ENCODE assay signal across 18 cellular contexts in the genomic region with DNA sequence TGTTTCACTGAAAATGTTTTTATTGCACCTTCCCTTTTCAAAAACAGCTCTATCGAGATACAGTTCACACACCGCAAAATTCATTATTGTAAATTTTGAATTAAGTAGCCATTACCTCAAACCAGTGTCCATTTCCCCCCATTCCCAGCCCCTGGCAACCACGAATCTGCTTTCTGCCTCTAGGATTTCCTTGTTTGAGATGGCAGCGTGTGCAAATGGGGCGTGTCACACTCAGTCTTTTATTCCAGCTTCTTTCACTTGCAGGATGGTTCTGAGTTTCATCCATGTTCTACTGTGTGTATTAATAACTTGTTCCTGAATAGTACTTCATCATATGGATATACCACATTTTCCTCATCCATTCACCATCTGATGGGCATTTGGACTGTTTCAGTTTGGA. TPM values are rescaled to one million over a fixed set of nuclear protein-coding genes. Genes with fewer than 3 reads are reported as not detected.
DNase-seq lines count a peak whose midpoint lies in the region; ATAC-seq and TF ChIP-seq lines count a peak whose summit lies in the region.
"Had no signal": no experiment of that assay in that cellular context is flagged by ENCODE, and none has a peak within 500 bp of the region (broad histone marks: within the 10 kb centered on the region; RNA-seq: fewer than 3 reads in every experiment).

No MANE protein-coding gene starts in this region.

- H2AFZ ChIP-seq in osteoblast (ENCODE audit: low read length) = no peak overlapping the region

- no peak overlapping the region for H3K4me3 Mint-ChIP-seq in T-helper 17 cell
- no peak overlapping the region for H3K4me3 Mint-ChIP-seq in activated T-helper 17 cell treated with anti-CD3 and anti-CD28 coated beads, Interleukin-2, amount 50 U/mL, for 72 hours
- H3K4me3 Mint-ChIP-seq: CD4-positive, alpha-beta memory T cell; HFFc6 had no signal

- H3K36me3 Mint-ChIP-seq in T-helper 17 cell (ENCODE audit: low read depth) = peaks cover 8% of the 10 kb centered on the region
- peaks cover 54% of the 10 kb centered on the region for H3K36me3 Mint-ChIP-seq in activated T-helper 17 cell treated with anti-CD3 and anti-CD28 coated beads, Interleukin-2, amount 50 U/mL, for 72 hours (ENCODE audit: low read depth)

- ATAC-seq in T-helper 17 cell (no peak), left colon (peak; percentile 77)
- no peak for ATAC-seq in activated T-helper 17 cell treated with anti-CD3 and anti-CD28 coated beads, Interleukin-2, amount 50 U/mL, for 72 hours (replicated peaks)

- H3K4me2 ChIP-seq in osteoblast (ENCODE audit: insufficient read depth, low read length) = no peak overlapping the region

- peaks cover 8% of the 10 kb centered on the region for H3K4me1 Mint-ChIP-seq in T-helper 17 cell
- peaks cover 5% of the 10 kb centered on the region for H3K4me1 Mint-ChIP-seq in activated T-helper 17 cell treated with anti-CD3 and anti-CD28 coated beads, Interleukin-2, amount 50 U/mL, for 72 hours

- no peak for DNase-seq in T-helper 17 cell
- DNase-seq in left colon = peak; percentile 34 to 64
- DNase-seq in osteoblast (ENCODE audit: insufficient read length, low spot score, missing footprints) = peak; percentile 34
- DNase-seq in activated effector memory CD4-positive, alpha-beta T cell treated with anti-CD3 and anti-CD28 coated beads, Interleukin-2, amount 50 U/mL, for 16 hours = no peak
- no peak for DNase-seq in GF-D8 (lab: John Stamatoyannopoulos, UW)
- DNase-seq in NK-92 (lab: John Stamatoyannopoulos, UW; ENCODE audit: unreplicated experiment) = no peak
- DNase-seq in superior temporal gyrus (ENCODE audit: extremely low spot score) = no peak
- DNase-seq: C1 segment of cervical spinal cord; Calu3; CD4-positive, alpha-beta memory T cell; COR-L47; DMS53; EL; GDM1; GOT3; HFFc6 had no signal

- peaks cover 2% of the 10 kb centered on the region for H3K79me2 ChIP-seq in osteoblast (ENCODE audit: insufficient read depth, low read length)

- no peaks in the 10 kb centered on the region for H3K9me3 Mint-ChIP-seq in activated T-helper 17 cell treated with anti-CD3 and anti-CD28 coated beads, Interleukin-2, amount 50 U/mL, for 72 hours
- H3K9me3 Mint-ChIP-seq: CD4-positive, alpha-beta memory T cell; HFFc6 had no signal

- intact Hi-C loops in left colon (cut with DNase I, micrococcal nuclease) = no loop called here

- no peaks in the 10 kb centered on the region for H3K27me3 ChIP-seq in osteoblast (ENCODE audit: insufficient read depth, low read length)

- no peak for TF ChIP-seq CTCF in osteoblast (IDR thresholded peaks at IDR 0.05; ENCODE audit: extremely low read depth, low read depth, low read length)

- H3K27me3 Mint-ChIP-seq in T-helper 17 cell = no peaks in the 10 kb centered on the region
- no peaks in the 10 kb centered on the region for H3K27me3 Mint-ChIP-seq in activated T-helper 17 cell treated with anti-CD3 and anti-CD28 coated beads, Interleukin-2, amount 50 U/mL, for 72 hours
- H3K27me3 Mint-ChIP-seq: CD4-positive, alpha-beta memory T cell had no signal

- no peak overlapping the region for H3K4me3 ChIP-seq in osteoblast (ENCODE audit: insufficient read depth, low read length)
- H3K4me3 ChIP-seq: HAP-1 had no signal

- peaks cover 30% of the 10 kb centered on the region for H3K36me3 ChIP-seq in osteoblast (ENCODE audit: insufficient read depth, low read length)

- H3K27ac Mint-ChIP-seq in T-helper 17 cell = peak overlapping the region; percentile 4
- peak overlapping the region; percentile 34 for H3K27ac Mint-ChIP-seq in activated T-helper 17 cell treated with anti-CD3 and anti-CD28 coated beads, Interleukin-2, amount 50 U/mL, for 72 hours
- H3K27ac Mint-ChIP-seq: HFFc6 had no signal

- H3K9me3 ChIP-seq in T-helper 17 cell (ENCODE audit: control insufficient read depth, low read length, poor library complexity, severe bottlenecking) = no peaks in the 10 kb centered on the region
- H3K9me3 ChIP-seq in osteoblast (ENCODE audit: low read depth, low read length) = no peaks in the 10 kb centered on the region
- H3K9me3 ChIP-seq: HAP-1 had no signal

- H3K27ac ChIP-seq in osteoblast (ENCODE audit: low read depth, low read length) = no peak overlapping the region

- H3K4me1 ChIP-seq in osteoblast (ENCODE audit: insufficient read depth, low read length) = no peaks in the 10 kb centered on the region
- H3K4me1 ChIP-seq: HAP-1 had no signal

- H4K20me1 ChIP-seq in osteoblast (ENCODE audit: insufficient read depth, low read length) = peaks cover 15% of the 10 kb centered on the region

RNA-seq across cellular contexts. Expression of gene ACSF3, which starts 14.8 kb away (rescaled TPM):
- 10 to 100 TPM; 48.0 to 53.6 TPM for total RNA-seq in T-helper 17 cell
- 10 to 100 TPM; 35.4 to 47.9 TPM for total RNA-seq in activated T-helper 17 cell treated with anti-CD3 and anti-CD28 coated beads, Interleukin-2, amount 50 U/mL, for 72 hours
- total RNA-seq in left colon = 10 to 100 TPM; 55.6 to 62.9 TPM
- 25.6 and 29.3 TPM in 2 replicates for total RNA-seq in osteoblast

Comparison
In these comparisons a context has a peak if more than half of its experiments do, and no peak if none do; other contexts are left out.
1. DNase-seq: peak in left colon (2 of 2) and osteoblast (single experiment); none in T-helper 17 cell (0 of 3), activated effector memory CD4-positive, alpha-beta T cell treated with anti-CD3 and anti-CD28 coated beads, Interleukin-2, amount 50 U/mL, for 16 hours (single experiment), GF-D8 (single experiment), NK-92 (single experiment) and superior temporal gyrus (single experiment).